3 cellular contexts compared by ENCODE assay signal in the genomic region with DNA sequence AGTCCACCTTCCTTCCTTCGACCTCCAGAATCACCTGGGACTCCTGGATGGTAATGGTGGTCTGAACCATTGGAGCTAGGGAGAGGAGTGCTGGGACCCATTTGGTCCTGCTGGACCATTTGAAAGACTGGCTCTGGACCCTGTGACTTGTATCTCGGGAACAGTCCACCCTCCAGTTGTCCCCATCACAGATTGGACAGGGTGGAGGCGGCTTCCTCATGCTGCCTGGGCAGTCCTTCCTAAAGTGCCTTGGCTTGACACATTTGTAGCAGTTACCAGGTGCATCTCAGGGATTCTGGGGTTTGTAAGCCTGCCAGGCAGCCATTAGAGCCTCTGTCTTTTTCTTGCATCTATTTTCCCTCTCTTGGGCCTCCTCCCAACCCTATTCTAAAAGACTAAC.
"Had no signal": no experiment of that assay in that cellular context is flagged by ENCODE, and none has a peak within 500 bp of the region (broad histone marks: within the 10 kb centered on the region; RNA-seq: fewer than 3 reads in every experiment).

No MANE protein-coding gene starts in this region.

- DNase-seq: GDM1, GF-D8 had no signal

- ATAC-seq: GM12878 had no signal
